In genomic region chr3:194399166-194399565, GRCh38 we compare ENCODE assay signal across 1 cellular context.
TF ChIP-seq lines count a peak whose summit lies in the region.

TSS of gene GP5 (minus strand) at chr3:194399266. CDS start at chr3:194398282, 984 bp downstream.

TF ChIP-seq in SK-N-SH treated with all-trans-retinoic acid at 6 μM for 48 hours, 23 proteins besides CTCF, POLR2A, EP300 and RAD21 (continued from another document):
- no peak for TF ChIP-seq PATZ1 (CRISPR knock-in tag; IDR thresholded peaks at IDR 0.05; ENCODE audit: borderline replicate concordance)
- TF ChIP-seq ARNTL (CRISPR knock-in tag; IDR thresholded peaks at IDR 0.05; ENCODE audit: borderline replicate concordance, low read depth) = no peak
- no peak for TF ChIP-seq ZFP3 (CRISPR knock-in tag; IDR thresholded peaks at IDR 0.05)
- TF ChIP-seq ZNF70 (CRISPR knock-in tag; IDR thresholded peaks at IDR 0.05) = no peak
- no peak for TF ChIP-seq ZC3H10 (CRISPR knock-in tag; IDR thresholded peaks at IDR 0.05)
- TF ChIP-seq TOX (CRISPR knock-in tag; IDR thresholded peaks at IDR 0.05; ENCODE audit: borderline replicate concordance) = no peak
- no peak for TF ChIP-seq POU6F1 (CRISPR knock-in tag; IDR thresholded peaks at IDR 0.05; ENCODE audit: borderline replicate concordance, low read depth)
